ENCODE assay signal across 28 cellular contexts in the genomic region with DNA sequence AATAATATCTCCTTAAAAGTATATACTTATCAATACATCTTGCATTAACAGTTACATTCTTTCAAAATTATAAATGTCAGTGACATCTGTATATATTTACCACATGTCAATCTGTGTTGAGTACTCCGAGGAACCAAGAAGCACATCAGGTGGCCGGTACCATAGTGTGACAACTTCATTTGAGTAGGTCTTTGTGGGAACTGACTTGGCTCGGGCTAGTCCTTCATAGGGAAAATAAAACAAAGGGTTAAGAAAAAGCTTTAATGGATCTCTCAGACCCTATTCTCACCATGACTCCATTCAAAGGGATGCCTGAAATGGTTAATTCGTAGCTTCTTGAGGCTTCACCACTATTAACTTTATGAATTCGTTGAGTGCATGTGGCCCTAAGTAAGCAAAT.
"Had no signal": no experiment of that assay in that cellular context is flagged by ENCODE, and none has a peak within 500 bp of the region (broad histone marks: within the 10 kb centered on the region; RNA-seq: fewer than 3 reads in every experiment).

No MANE protein-coding gene starts in this region.

- H2AFZ ChIP-seq: parathyroid adenoma had no signal

- H3K4me1 Mint-ChIP-seq: nephron progenitor cell, neural crest cell had no signal

- H3K4me1 ChIP-seq: parathyroid adenoma, psoas muscle, right lobe of liver, stomach, thyroid gland, tibial nerve, upper lobe of left lung, vagina had no signal

- H3K27me3 ChIP-seq: ovary, right lobe of liver, sigmoid colon, stomach, thyroid gland, tibial nerve, upper lobe of left lung, vagina had no signal

- H3K79me2 ChIP-seq: parathyroid adenoma had no signal

- DNase-seq: nephron progenitor cell; occipital lobe; ovary; posterior cingulate gyrus; psoas muscle; right cardiac atrium; right lobe of liver; sigmoid colon; small intestine; stimulated activated CD4-positive, alpha-beta T cell treated with anti-CD3 and anti-CD28 coated beads, Interleukin-15, amount 100 ng/mL, for 24 hours; stimulated activated CD4-positive, alpha-beta T cell treated with anti-CD3 and anti-CD28 coated beads, Interleukin-2, amount 100 ng/mL, for 24 hours; stimulated activated CD4-positive, alpha-beta T cell treated with anti-CD3 and anti-CD28 coated beads, Interleukin-2, amount 100 ng/mL, for 48 hours; stimulated activated CD4-positive, alpha-beta T cell treated with anti-CD3 and anti-CD28 coated beads, Interleukin-4, amount 100 ng/mL, for 24 hours; stimulated activated naive B cell treated with anti-CD40 and anti-IgM and Interleukin-4, amounts not matched to agents 10 μg/mL and 1 μg/mL and 100 μg/mL, for 72 hours; stimulated activated naive CD4-positive, alpha-beta T cell treated with Interleukin-2 at 50 U/mL for 16 hours; stomach; thyroid gland; trophoblast cell; upper lobe of left lung had no signal

- ATAC-seq: natural killer cell treated with Interleukin-12 subunit alpha and Interleukin-12 subunit beta and Interleukin-15 and Interleukin-18, amount 100 ng/mL, for 72 hours; psoas muscle; right cardiac atrium; right lobe of liver; stimulated activated effector memory CD8-positive, alpha-beta T cell treated with anti-CD3 and anti-CD28 coated beads, Interleukin-12 subunit alpha, Interleukin-12 subunit beta, amount 100 ng/mL, for 72 hours; stimulated activated naive B cell treated with anti-CD40 and anti-IgM and Interleukin-4, amounts not matched to agents 10 μg/mL and 1 μg/mL and 100 μg/mL, for 72 hours had no signal

- H3K4me3 ChIP-seq: ovary, psoas muscle, right lobe of liver, sigmoid colon, stomach, thoracic aorta, thyroid gland, tibial nerve, upper lobe of left lung, vagina had no signal

- H3K4me3 Mint-ChIP-seq: natural killer cell treated with Interleukin-12 subunit alpha and Interleukin-12 subunit beta and Interleukin-15 and Interleukin-18, amount 100 ng/mL, for 72 hours; nephron progenitor cell; neural crest cell; stimulated activated effector memory CD8-positive, alpha-beta T cell treated with anti-CD3 and anti-CD28 coated beads, Interleukin-12 subunit alpha, Interleukin-12 subunit beta, amount 100 ng/mL, for 72 hours; stimulated activated naive B cell treated with anti-CD40 and anti-IgM and Interleukin-4, amounts not matched to agents 10 μg/mL and 1 μg/mL and 100 μg/mL, for 72 hours; stimulated activated naive CD8-positive, alpha-beta T cell treated with anti-CD3 and anti-CD28 coated beads, Interleukin-15, Interleukin-2, amounts not matched to agents 100 ng/mL and 50 ng/mL, for 24 hours had no signal

- H3K9me3 Mint-ChIP-seq: natural killer cell treated with Interleukin-12 subunit alpha and Interleukin-12 subunit beta and Interleukin-15 and Interleukin-18, amount 100 ng/mL, for 72 hours; nephron progenitor cell; neural crest cell; stimulated activated effector memory CD8-positive, alpha-beta T cell treated with anti-CD3 and anti-CD28 coated beads, Interleukin-12 subunit alpha, Interleukin-12 subunit beta, amount 100 ng/mL, for 72 hours; stimulated activated naive B cell treated with anti-CD40 and anti-IgM and Interleukin-4, amounts not matched to agents 10 μg/mL and 1 μg/mL and 100 μg/mL, for 72 hours; stimulated activated naive CD8-positive, alpha-beta T cell treated with anti-CD3 and anti-CD28 coated beads, Interleukin-15, Interleukin-2, amounts not matched to agents 100 ng/mL and 50 ng/mL, for 24 hours had no signal

- H3K27ac Mint-ChIP-seq: natural killer cell treated with Interleukin-12 subunit alpha and Interleukin-12 subunit beta and Interleukin-15 and Interleukin-18, amount 100 ng/mL, for 72 hours; nephron progenitor cell; progenitor cell of endocrine pancreas; stimulated activated effector memory CD8-positive, alpha-beta T cell treated with anti-CD3 and anti-CD28 coated beads, Interleukin-12 subunit alpha, Interleukin-12 subunit beta, amount 100 ng/mL, for 72 hours; stimulated activated naive B cell treated with anti-CD40 and anti-IgM and Interleukin-4, amounts not matched to agents 10 μg/mL and 1 μg/mL and 100 μg/mL, for 72 hours; stimulated activated naive CD8-positive, alpha-beta T cell treated with anti-CD3 and anti-CD28 coated beads, Interleukin-15, Interleukin-2, amounts not matched to agents 100 ng/mL and 50 ng/mL, for 24 hours had no signal

- H3K27me3 Mint-ChIP-seq: natural killer cell treated with Interleukin-12 subunit alpha and Interleukin-12 subunit beta and Interleukin-15 and Interleukin-18, amount 100 ng/mL, for 72 hours; progenitor cell of endocrine pancreas; stimulated activated naive B cell treated with anti-CD40 and anti-IgM and Interleukin-4, amounts not matched to agents 10 μg/mL and 1 μg/mL and 100 μg/mL, for 72 hours; stimulated activated naive CD8-positive, alpha-beta T cell treated with anti-CD3 and anti-CD28 coated beads, Interleukin-15, Interleukin-2, amounts not matched to agents 100 ng/mL and 50 ng/mL, for 24 hours had no signal

- H3K27ac ChIP-seq: ovary, parathyroid adenoma, psoas muscle, right lobe of liver, sigmoid colon, stomach, thoracic aorta, thyroid gland, tibial nerve, upper lobe of left lung, vagina had no signal

- H3K36me3 ChIP-seq: ovary had no signal
